ENCODE assay signal across 17 cellular contexts in genomic region chr9:124741681-124742080, GRCh38. TPM values are rescaled to one million over a fixed set of nuclear protein-coding genes. Genes with fewer than 3 reads are reported as not detected.
A peak's percentile ranks its signal among the peaks of the same experiment; 100 is the strongest.
DNase-seq lines count a peak whose midpoint lies in the region; ATAC-seq, FAIRE-seq and TF ChIP-seq lines count a peak whose summit lies in the region.
"Had no signal": no experiment of that assay in that cellular context is flagged by ENCODE, and none has a peak within 500 bp of the region (broad histone marks: within the 10 kb centered on the region; RNA-seq: fewer than 3 reads in every experiment).

No MANE protein-coding gene starts in this region.

- DNase-seq in BE2C (peak; percentile 31), Daoy (ENCODE audit: low read depth) (peak; percentile 11), SK-N-SH (peak; percentile 42), endothelial cell of umbilical vein (ENCODE audit: low read depth, low spot score) (no peak), AG08396 (ENCODE audit: low spot score) (no peak), SW480 (ENCODE audit: low spot score) (no peak), mesenchymal stem cell (no peak)
- no peak for DNase-seq in natural killer cell treated with Interleukin-12 subunit alpha and Interleukin-12 subunit beta and Interleukin-15 and Interleukin-18, amount 100 ng/mL, for 72 hours (ENCODE audit: low spot score)
- DNase-seq: DMS79, NCI-H1105 treated with DMSO at 0.1 percent for 48 hours, NCI-H1694, PC-3, RPMI8226, SHP77 treated with DMSO at 0.1 percent for 48 hours had no signal

- no peaks in the 10 kb centered on the region for H3K9me1 ChIP-seq in endothelial cell of umbilical vein (replicated peaks; ENCODE audit: control insufficient read depth, extremely low read depth, insufficient read depth, low read length)

- H3K27ac ChIP-seq in SK-N-SH (ENCODE audit: low read depth in 2 of 2, low read length in 1 of 2) (peak overlapping the region; percentile 27 to 64; a peak in 3 of 4 replicates), endothelial cell of umbilical vein (ENCODE audit: insufficient read depth, low read depth, low read length) (no peak overlapping the region), mesenchymal stem cell (ENCODE audit: low read length, poor library complexity, severe bottlenecking) (no peak overlapping the region)
- H3K27ac ChIP-seq: A549; BLaER1 treated with 17β-estradiol and CSF1 and Interleukin-3, amounts not matched to agents 10 nM and 100 nM had no signal

- H3K18ac ChIP-seq in mesenchymal stem cell (ENCODE audit: low read depth in 1 of 2, low read length in 2 of 2) = no peak overlapping the region

- H3K4me3 ChIP-seq in BE2C (ENCODE audit: low read depth, low read length) (no peak overlapping the region), SK-N-SH (ENCODE audit: low read depth in 2 of 2, low read length in 1 of 2) (no peak overlapping the region), endothelial cell of umbilical vein (replicated peaks in 1 of 3; ENCODE audit: insufficient read depth in 1 of 3, low read depth in 1 of 3, low read length in 3 of 3) (no peak overlapping the region), mesenchymal stem cell (ENCODE audit: insufficient read depth in 1 of 2, low read depth in 1 of 2, low read length in 2 of 2) (no peak overlapping the region)
- H3K4me3 ChIP-seq: A549; BLaER1 treated with 17β-estradiol and CSF1 and Interleukin-3, amounts not matched to agents 10 nM and 100 nM; HAP-1 had no signal

- H3F3A ChIP-seq in SK-N-SH (replicated peaks; ENCODE audit: insufficient read depth) = peaks cover 24% of the 10 kb centered on the region

- intact Hi-C loops in endothelial cell of umbilical vein (cut with micrococcal nuclease) = no loop called here

- H3K4me2 ChIP-seq in SK-N-SH (peak overlapping the region; percentile 24; the same call in 1 of the 2 replicates), endothelial cell of umbilical vein (ENCODE audit: insufficient read depth, low read length) (no peak overlapping the region), mesenchymal stem cell (ENCODE audit: low read length, poor library complexity, severe bottlenecking) (no peak overlapping the region)
- H3K4me2 ChIP-seq: A549 had no signal

- no peaks in the 10 kb centered on the region for H3K9me2 ChIP-seq in SK-N-SH

- 30% methylated on average over 3 of the region's 3 CpGs for WGBS in SK-N-SH (ENCODE audit: low lambda C conversion rate)
- WGBS in mesenchymal stem cell = 90% methylated on average over 3 of the region's 3 CpGs

- no peak overlapping the region for H4K8ac ChIP-seq in mesenchymal stem cell (ENCODE audit: low read length)

- H2BK120ac ChIP-seq in mesenchymal stem cell (ENCODE audit: low read depth, low read length) = no peak overlapping the region

- peak overlapping the region; percentile 28; the same call in 1 of the 2 replicates for H2AFZ ChIP-seq in SK-N-SH (ENCODE audit: low read depth)
- no peak overlapping the region for H2AFZ ChIP-seq in endothelial cell of umbilical vein (ENCODE audit: low read depth, low read length)
- H2AFZ ChIP-seq in mesenchymal stem cell (ENCODE audit: low read depth, low read length) = no peak overlapping the region

- H3K27me3 ChIP-seq in BE2C = no peaks in the 10 kb centered on the region
- H3K27me3 ChIP-seq in SK-N-SH (ENCODE audit: insufficient read depth) = no peaks in the 10 kb centered on the region
- no peaks in the 10 kb centered on the region for H3K27me3 ChIP-seq in endothelial cell of umbilical vein (ENCODE audit: control insufficient read depth in 2 of 2, insufficient read depth in 2 of 2, low read length in 2 of 2)
- no peaks in the 10 kb centered on the region for H3K27me3 ChIP-seq in mesenchymal stem cell (ENCODE audit: control insufficient read depth in 1 of 2, insufficient read depth in 1 of 2, low read length in 2 of 2)
- H3K27me3 ChIP-seq: BLaER1 treated with 17β-estradiol and CSF1 and Interleukin-3, amounts not matched to agents 10 nM and 100 nM had no signal

- H3K14ac ChIP-seq in mesenchymal stem cell (ENCODE audit: low read length in 2 of 2) = no peak overlapping the region

- H3K79me2 ChIP-seq in SK-N-SH (ENCODE audit: insufficient read depth) (peaks cover 19% of the 10 kb centered on the region; the same call in 1 of the 2 replicates), endothelial cell of umbilical vein (ENCODE audit: control insufficient read depth, insufficient read depth, low read length) (no peaks in the 10 kb centered on the region)

- H2AK5ac ChIP-seq in mesenchymal stem cell (ENCODE audit: low read length, severe bottlenecking) = no peak overlapping the region

- peaks cover 14% of the 10 kb centered on the region for H3K79me1 ChIP-seq in mesenchymal stem cell (replicated peaks; ENCODE audit: low read length, poor library complexity, severe bottlenecking)

- peak; percentile 64 for FAIRE-seq in endothelial cell of umbilical vein (lab: Jason Lieb, UNC)
- FAIRE-seq: A549 had no signal

- no peak overlapping the region for H3K4me3 Mint-ChIP-seq in natural killer cell treated with Interleukin-12 subunit alpha and Interleukin-12 subunit beta and Interleukin-15 and Interleukin-18, amount 100 ng/mL, for 72 hours

- H3K27me3 Mint-ChIP-seq in natural killer cell treated with Interleukin-12 subunit alpha and Interleukin-12 subunit beta and Interleukin-15 and Interleukin-18, amount 100 ng/mL, for 72 hours = peaks cover 0 to 5% of the 10 kb centered on the region in 2 donors

- H3K9me3 Mint-ChIP-seq in natural killer cell treated with Interleukin-12 subunit alpha and Interleukin-12 subunit beta and Interleukin-15 and Interleukin-18, amount 100 ng/mL, for 72 hours = no peaks in the 10 kb centered on the region

- H4K20me1 ChIP-seq in SK-N-SH (ENCODE audit: insufficient read depth) = no peaks in the 10 kb centered on the region
- no peaks in the 10 kb centered on the region for H4K20me1 ChIP-seq in endothelial cell of umbilical vein (replicated peaks; ENCODE audit: control insufficient read depth, extremely low read depth, insufficient read depth, low read length)
- H4K20me1 ChIP-seq: BLaER1 treated with 17β-estradiol and CSF1 and Interleukin-3, amounts not matched to agents 10 nM and 100 nM had no signal

- H2BK12ac ChIP-seq in mesenchymal stem cell (ENCODE audit: low read length in 2 of 2) = no peak overlapping the region

- H3K4ac ChIP-seq in mesenchymal stem cell (ENCODE audit: low read depth in 1 of 2, low read length in 2 of 2) = no peak overlapping the region

- no peaks in the 10 kb centered on the region for H3K36me3 ChIP-seq in BE2C
- H3K36me3 ChIP-seq in SK-N-SH (replicated peaks in 1 of 2; ENCODE audit: control insufficient read depth in 1 of 2, insufficient read depth in 2 of 2, low read length in 1 of 2) = no peaks in the 10 kb centered on the region
- no peaks in the 10 kb centered on the region for H3K36me3 ChIP-seq in endothelial cell of umbilical vein (ENCODE audit: control insufficient read depth in 2 of 2, extremely low read depth in 1 of 2, insufficient read depth in 2 of 2, low read length in 2 of 2)
- peaks cover 0 to 2% of the 10 kb centered on the region in 2 experiments for H3K36me3 ChIP-seq in mesenchymal stem cell (ENCODE audit: control insufficient read depth in 1 of 2, insufficient read depth in 2 of 2, low read depth in 1 of 2, low read length in 2 of 2)
- H3K36me3 ChIP-seq: BLaER1 treated with 17β-estradiol and CSF1 and Interleukin-3, amounts not matched to agents 10 nM and 100 nM; HAP-1 had no signal

- dilution Hi-C loops in endothelial cell of umbilical vein (cut with MboI; ENCODE audit: extremely low pct_ligation_motif_present, low sequenced_read_pairs) = no loop called here

- H3K9me3 ChIP-seq in BE2C (no peaks in the 10 kb centered on the region), SK-N-SH (no peaks in the 10 kb centered on the region), endothelial cell of umbilical vein (replicated peaks; ENCODE audit: control insufficient read depth, insufficient read depth, low read length) (no peaks in the 10 kb centered on the region), mesenchymal stem cell (ENCODE audit: control insufficient read depth, low read length) (no peaks in the 10 kb centered on the region)
- H3K9me3 ChIP-seq: A549; BLaER1 treated with 17β-estradiol and CSF1 and Interleukin-3, amounts not matched to agents 10 nM and 100 nM; HAP-1 had no signal

- no peak overlapping the region for H3K27ac Mint-ChIP-seq in natural killer cell treated with Interleukin-12 subunit alpha and Interleukin-12 subunit beta and Interleukin-15 and Interleukin-18, amount 100 ng/mL, for 72 hours

- no peaks in the 10 kb centered on the region for H3K36me3 Mint-ChIP-seq in natural killer cell treated with Interleukin-12 subunit alpha and Interleukin-12 subunit beta and Interleukin-15 and Interleukin-18, amount 100 ng/mL, for 72 hours

- H3K4me1 Mint-ChIP-seq in natural killer cell treated with Interleukin-12 subunit alpha and Interleukin-12 subunit beta and Interleukin-15 and Interleukin-18, amount 100 ng/mL, for 72 hours (ENCODE audit: low read depth in 2 of 2) = no peaks in the 10 kb centered on the region

- TF ChIP-seq EP300 in SK-N-SH (IDR thresholded peaks at IDR 0.05; ENCODE audit: borderline replicate concordance in 1 of 2, low read depth in 1 of 2, low read length in 1 of 2) = peak in 1 of 2 experiments; percentile 47; a peak in 1 of 4 replicates

- H3K9ac ChIP-seq in SK-N-SH (no peak overlapping the region), endothelial cell of umbilical vein (replicated peaks; ENCODE audit: extremely low read depth, insufficient read depth, low read length) (no peak overlapping the region), mesenchymal stem cell (ENCODE audit: low read length) (no peak overlapping the region)
- H3K9ac ChIP-seq: BLaER1 treated with 17β-estradiol and CSF1 and Interleukin-3, amounts not matched to agents 10 nM and 100 nM had no signal

- BruUV-seq in endothelial cell of umbilical vein (replicated peaks; lab: Mats Ljungman, UMichigan) = no TSS peak

- H3K4me1 ChIP-seq in BE2C (peaks cover 2% of the 10 kb centered on the region; the same call in 1 of the 2 replicates), SK-N-SH (ENCODE audit: control insufficient read depth in 1 of 2, insufficient read depth in 2 of 2, low read depth in 1 of 2, low read length in 1 of 2) (peaks cover 8 to 30% of the 10 kb centered on the region in 2 experiments), endothelial cell of umbilical vein (ENCODE audit: control insufficient read depth, extremely low read depth, insufficient read depth, low read length) (no peaks in the 10 kb centered on the region), mesenchymal stem cell (ENCODE audit: control insufficient read depth, insufficient read depth, low read depth, low read length) (peaks cover 2% of the 10 kb centered on the region)

- H3K23ac ChIP-seq in mesenchymal stem cell (ENCODE audit: low read length in 2 of 2) = no peak overlapping the region

- CTCF ChIA-PET in SK-N-SH (lab: Yijun Ruan, JAX) (interaction anchor here (3.0 to 3.1 kb wide), 2 partner anchors 111 to 124 kb away, joined by 12 to 14 read pairs; partner anchors contain the start of gene WDR38), endothelial cell of umbilical vein (lab: Charles Lee) (no interaction called here)

- TF ChIP-seq POLR2A in endothelial cell of umbilical vein (IDR thresholded peaks at IDR 0.05; ENCODE audit: low read depth, low read length) = no peak

- H4K91ac ChIP-seq in mesenchymal stem cell (ENCODE audit: low read length) = no peak overlapping the region

- no peak for TF ChIP-seq RAD21 in SK-N-SH (IDR thresholded peaks at IDR 0.05; ENCODE audit: low read length)

- no peak overlapping the region for H2BK15ac ChIP-seq in mesenchymal stem cell (ENCODE audit: low read depth, poor library complexity, severe bottlenecking)

- no peak for ATAC-seq in natural killer cell treated with Interleukin-12 subunit alpha and Interleukin-12 subunit beta and Interleukin-15 and Interleukin-18, amount 100 ng/mL, for 72 hours
- ATAC-seq: A549, PC-3 had no signal

- POLR2A ChIA-PET in SK-N-SH (lab: Yijun Ruan, JAX) (no interaction called here), endothelial cell of umbilical vein (lab: Charles Lee) (no interaction called here)

- TF ChIP-seq CTCF in BE2C (IDR thresholded peaks at IDR 0.05; ENCODE audit: low read depth, low read length) (no peak), SK-N-SH (IDR thresholded peaks at IDR 0.05) (no peak), endothelial cell of umbilical vein (IDR thresholded peaks at IDR 0.05; ENCODE audit: extremely low read depth in 1 of 2, insufficient read depth in 1 of 2, low read depth in 1 of 2, low read length in 2 of 2) (no peak)

- no peak overlapping the region for H2BK5ac ChIP-seq in mesenchymal stem cell (ENCODE audit: low read depth, low read length, poor library complexity, severe bottlenecking)

RNA-seq across cellular contexts. Expression of gene NR6A1, which starts 29.4 kb away (rescaled TPM):
- 0.23 TPM for polyA plus RNA-seq in BE2C (2012; ENCODE audit: insufficient read depth, insufficient read length, low read depth)
- total RNA-seq in Daoy (2014; rRNA removed; shearing (Covaris generic)) = 1.3 and 5.1 TPM in 2 replicates
- polyA plus RNA-seq in SK-N-SH (2012; rRNA removed) (1.2 and 1.4 TPM in 2 replicates), endothelial cell of umbilical vein (0.13 and 0.17 TPM in 2 replicates)
- 0.63 and 1.1 TPM in 2 replicates for polyA plus RNA-seq in SK-N-SH (2012; cell fraction: cytosol; rRNA removed)
- 5.8 and 7.7 TPM in 2 replicates for polyA plus RNA-seq in SK-N-SH (2012; cell fraction: nucleus; rRNA removed)
- 0.32 and 1.2 TPM in 2 replicates for total RNA-seq in endothelial cell of umbilical vein
- polyA plus RNA-seq in endothelial cell of umbilical vein (2011; cell fraction: cytosol; rRNA removed) = 0.06 and 0.07 TPM in 2 replicates
- polyA plus RNA-seq in endothelial cell of umbilical vein (2011; cell fraction: nucleus; rRNA removed) = 0.66 and 0.91 TPM in 2 replicates
- polyA plus RNA-seq in endothelial cell of umbilical vein (2012) = 0.22 and 0.24 TPM in 2 replicates
- polyA minus RNA-seq in endothelial cell of umbilical vein = 1.6 and 3.2 TPM in 2 replicates
- 3.4 TPM for polyA minus RNA-seq in endothelial cell of umbilical vein (2011; cell fraction: cytosol; rRNA and poly(A)+ RNA removed)
- 0.91 and 1.3 TPM in 2 replicates for polyA minus RNA-seq in endothelial cell of umbilical vein (2011; cell fraction: nucleus; rRNA and poly(A)+ RNA removed)
- polyA plus RNA-seq in mesenchymal stem cell (2013, experiment 1 of 2) = 0.66 TPM
- polyA plus RNA-seq in mesenchymal stem cell (2013, experiment 2 of 2) = 0.74 TPM
- 1 to 10 TPM; 2.0 to 3.8 TPM for total RNA-seq in natural killer cell treated with Interleukin-12 subunit alpha and Interleukin-12 subunit beta and Interleukin-15 and Interleukin-18, amount 100 ng/mL, for 72 hours

RNA-seq across cellular contexts. Expression of gene OLFML2A, which starts 35.3 kb away (rescaled TPM):
- polyA plus RNA-seq in BE2C (2012; ENCODE audit: insufficient read depth, insufficient read length, low read depth) = 0.09 TPM
- 3.9 and 5.7 TPM in 2 replicates for total RNA-seq in Daoy (2014; rRNA removed; shearing (Covaris generic))
- polyA plus RNA-seq in SK-N-SH (2012; rRNA removed) (4.8 and 7.7 TPM in 2 replicates), endothelial cell of umbilical vein (0.81 and 0.92 TPM in 2 replicates)
- 4.7 and 6.5 TPM in 2 replicates for polyA plus RNA-seq in SK-N-SH (2012; cell fraction: cytosol; rRNA removed)
- 4.8 and 5.3 TPM in 2 replicates for polyA plus RNA-seq in SK-N-SH (2012; cell fraction: nucleus; rRNA removed)
- total RNA-seq in endothelial cell of umbilical vein = 0.32 and 1.1 TPM in 2 replicates
- 0.30 and 0.42 TPM in 2 replicates for polyA plus RNA-seq in endothelial cell of umbilical vein (2011; cell fraction: cytosol; rRNA removed)
- 0.37 and 0.49 TPM in 2 replicates for polyA plus RNA-seq in endothelial cell of umbilical vein (2011; cell fraction: nucleus; rRNA removed)
- 0.25 and 0.75 TPM in 2 replicates for polyA plus RNA-seq in endothelial cell of umbilical vein (2012)
- 0.44 and 0.55 TPM in 2 replicates for polyA minus RNA-seq in endothelial cell of umbilical vein
- 3.0 TPM for polyA minus RNA-seq in endothelial cell of umbilical vein (2011; cell fraction: cytosol; rRNA and poly(A)+ RNA removed)
- 0.10 and 0.29 TPM in 2 replicates for polyA minus RNA-seq in endothelial cell of umbilical vein (2011; cell fraction: nucleus; rRNA and poly(A)+ RNA removed)
- polyA plus RNA-seq in mesenchymal stem cell (2013, experiment 1 of 2) = 14.3 TPM
- 14.4 TPM for polyA plus RNA-seq in mesenchymal stem cell (2013, experiment 2 of 2)
- not detected for total RNA-seq in natural killer cell treated with Interleukin-12 subunit alpha and Interleukin-12 subunit beta and Interleukin-15 and Interleukin-18, amount 100 ng/mL, for 72 hours

Comparison
In these comparisons a context has a peak if more than half of its experiments do, and no peak if none do; other contexts are left out.
1. DNase-seq: peak in BE2C (single experiment), Daoy (single experiment) and SK-N-SH (single experiment); none in endothelial cell of umbilical vein (single experiment), AG08396 (single experiment), SW480 (single experiment), mesenchymal stem cell (single experiment) and natural killer cell treated with Interleukin-12 subunit alpha and Interleukin-12 subunit beta and Interleukin-15 and Interleukin-18, amount 100 ng/mL, for 72 hours (single experiment).
2. H3K27ac ChIP-seq: peak in SK-N-SH (2 of 2); none in endothelial cell of umbilical vein (single experiment) and mesenchymal stem cell (single experiment).